In the genomic region with DNA sequence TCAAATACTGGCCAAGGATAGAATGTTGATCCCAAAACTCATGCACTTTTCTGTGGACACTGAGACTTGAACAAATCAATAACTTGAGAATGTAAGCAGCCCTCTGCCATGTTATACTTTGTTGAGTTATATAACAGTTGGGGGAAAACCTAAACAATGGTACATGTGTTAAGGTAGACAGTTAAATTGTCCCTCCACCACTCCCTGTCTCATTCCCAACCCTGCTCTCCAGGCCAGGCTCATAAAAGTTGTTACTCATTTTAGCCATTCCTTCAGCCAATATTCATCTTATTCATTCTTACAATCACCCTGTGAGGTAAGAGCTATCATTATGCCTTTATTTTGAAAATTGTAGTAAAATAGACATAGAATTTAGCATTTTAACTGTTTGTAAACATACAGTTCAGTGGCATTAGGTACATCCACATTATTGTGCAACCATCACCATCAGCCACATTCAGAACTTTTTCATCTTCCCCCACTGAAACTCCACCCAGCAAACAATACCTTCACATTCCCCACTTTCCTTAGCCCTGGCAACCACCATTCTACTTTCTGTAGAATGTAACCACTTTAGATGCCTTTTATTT, we compare ENCODE assay signal across 1 cellular context.
TF ChIP-seq lines count a peak whose summit lies in the region.

No MANE protein-coding gene starts in this region.

TF ChIP-seq in HepG2, 621 proteins besides CTCF, POLR2A, EP300 and RAD21 (continued from another document and continues in another):
- TF ChIP-seq, protein P1, sequence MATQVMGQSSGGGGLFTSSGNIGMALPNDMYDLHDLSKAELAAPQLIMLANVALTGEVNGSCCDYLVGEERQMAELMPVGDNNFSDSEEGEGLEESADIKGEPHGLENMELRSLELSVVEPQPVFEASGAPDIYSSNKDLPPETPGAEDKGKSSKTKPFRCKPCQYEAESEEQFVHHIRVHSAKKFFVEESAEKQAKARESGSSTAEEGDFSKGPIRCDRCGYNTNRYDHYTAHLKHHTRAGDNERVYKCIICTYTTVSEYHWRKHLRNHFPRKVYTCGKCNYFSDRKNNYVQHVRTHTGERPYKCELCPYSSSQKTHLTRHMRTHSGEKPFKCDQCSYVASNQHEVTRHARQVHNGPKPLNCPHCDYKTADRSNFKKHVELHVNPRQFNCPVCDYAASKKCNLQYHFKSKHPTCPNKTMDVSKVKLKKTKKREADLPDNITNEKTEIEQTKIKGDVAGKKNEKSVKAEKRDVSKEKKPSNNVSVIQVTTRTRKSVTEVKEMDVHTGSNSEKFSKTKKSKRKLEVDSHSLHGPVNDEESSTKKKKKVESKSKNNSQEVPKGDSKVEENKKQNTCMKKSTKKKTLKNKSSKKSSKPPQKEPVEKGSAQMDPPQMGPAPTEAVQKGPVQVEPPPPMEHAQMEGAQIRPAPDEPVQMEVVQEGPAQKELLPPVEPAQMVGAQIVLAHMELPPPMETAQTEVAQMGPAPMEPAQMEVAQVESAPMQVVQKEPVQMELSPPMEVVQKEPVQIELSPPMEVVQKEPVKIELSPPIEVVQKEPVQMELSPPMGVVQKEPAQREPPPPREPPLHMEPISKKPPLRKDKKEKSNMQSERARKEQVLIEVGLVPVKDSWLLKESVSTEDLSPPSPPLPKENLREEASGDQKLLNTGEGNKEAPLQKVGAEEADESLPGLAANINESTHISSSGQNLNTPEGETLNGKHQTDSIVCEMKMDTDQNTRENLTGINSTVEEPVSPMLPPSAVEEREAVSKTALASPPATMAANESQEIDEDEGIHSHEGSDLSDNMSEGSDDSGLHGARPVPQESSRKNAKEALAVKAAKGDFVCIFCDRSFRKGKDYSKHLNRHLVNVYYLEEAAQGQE (IDR thresholded peaks at IDR 0.05; ENCODE audit: borderline replicate concordance in 1 of 2, low read depth in 1 of 2, low read length in 2 of 2): no peak
- TF ChIP-seq PAF1 (CRISPR knock-in tag; IDR thresholded peaks at IDR 0.05): no peak
- TF ChIP-seq, protein P2, sequence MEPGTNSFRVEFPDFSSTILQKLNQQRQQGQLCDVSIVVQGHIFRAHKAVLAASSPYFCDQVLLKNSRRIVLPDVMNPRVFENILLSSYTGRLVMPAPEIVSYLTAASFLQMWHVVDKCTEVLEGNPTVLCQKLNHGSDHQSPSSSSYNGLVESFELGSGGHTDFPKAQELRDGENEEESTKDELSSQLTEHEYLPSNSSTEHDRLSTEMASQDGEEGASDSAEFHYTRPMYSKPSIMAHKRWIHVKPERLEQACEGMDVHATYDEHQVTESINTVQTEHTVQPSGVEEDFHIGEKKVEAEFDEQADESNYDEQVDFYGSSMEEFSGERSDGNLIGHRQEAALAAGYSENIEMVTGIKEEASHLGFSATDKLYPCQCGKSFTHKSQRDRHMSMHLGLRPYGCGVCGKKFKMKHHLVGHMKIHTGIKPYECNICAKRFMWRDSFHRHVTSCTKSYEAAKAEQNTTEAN (CRISPR knock-in tag; conservative IDR thresholded peaks at IDR 0.05): no peak
- TF ChIP-seq NFE2 (CRISPR knock-in tag; IDR thresholded peaks at IDR 0.05): no peak
- TF ChIP-seq, protein P3, sequence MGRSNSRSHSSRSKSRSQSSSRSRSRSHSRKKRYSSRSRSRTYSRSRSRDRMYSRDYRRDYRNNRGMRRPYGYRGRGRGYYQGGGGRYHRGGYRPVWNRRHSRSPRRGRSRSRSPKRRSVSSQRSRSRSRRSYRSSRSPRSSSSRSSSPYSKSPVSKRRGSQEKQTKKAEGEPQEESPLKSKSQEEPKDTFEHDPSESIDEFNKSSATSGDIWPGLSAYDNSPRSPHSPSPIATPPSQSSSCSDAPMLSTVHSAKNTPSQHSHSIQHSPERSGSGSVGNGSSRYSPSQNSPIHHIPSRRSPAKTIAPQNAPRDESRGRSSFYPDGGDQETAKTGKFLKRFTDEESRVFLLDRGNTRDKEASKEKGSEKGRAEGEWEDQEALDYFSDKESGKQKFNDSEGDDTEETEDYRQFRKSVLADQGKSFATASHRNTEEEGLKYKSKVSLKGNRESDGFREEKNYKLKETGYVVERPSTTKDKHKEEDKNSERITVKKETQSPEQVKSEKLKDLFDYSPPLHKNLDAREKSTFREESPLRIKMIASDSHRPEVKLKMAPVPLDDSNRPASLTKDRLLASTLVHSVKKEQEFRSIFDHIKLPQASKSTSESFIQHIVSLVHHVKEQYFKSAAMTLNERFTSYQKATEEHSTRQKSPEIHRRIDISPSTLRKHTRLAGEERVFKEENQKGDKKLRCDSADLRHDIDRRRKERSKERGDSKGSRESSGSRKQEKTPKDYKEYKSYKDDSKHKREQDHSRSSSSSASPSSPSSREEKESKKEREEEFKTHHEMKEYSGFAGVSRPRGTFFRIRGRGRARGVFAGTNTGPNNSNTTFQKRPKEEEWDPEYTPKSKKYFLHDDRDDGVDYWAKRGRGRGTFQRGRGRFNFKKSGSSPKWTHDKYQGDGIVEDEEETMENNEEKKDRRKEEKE (IDR thresholded peaks at IDR 0.05): no peak
- no peak for TF ChIP-seq RBAK (CRISPR knock-in tag; IDR thresholded peaks at IDR 0.05)
- TF ChIP-seq, protein P4, sequence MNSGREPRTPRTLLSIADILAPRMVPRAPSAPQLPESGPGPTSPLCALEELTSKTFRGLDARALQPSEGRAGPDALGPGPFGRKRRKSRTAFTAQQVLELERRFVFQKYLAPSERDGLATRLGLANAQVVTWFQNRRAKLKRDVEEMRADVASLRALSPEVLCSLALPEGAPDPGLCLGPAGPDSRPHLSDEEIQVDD (CRISPR knock-in tag; IDR thresholded peaks at IDR 0.05; ENCODE audit: borderline replicate concordance): no peak
- no peak for TF ChIP-seq TOE1 (CRISPR knock-in tag; IDR thresholded peaks at IDR 0.05)
- no peak for TF ChIP-seq ZKSCAN8 (CRISPR knock-in tag; IDR thresholded peaks at IDR 0.05; ENCODE audit: borderline replicate concordance)
- TF ChIP-seq, protein P5, sequence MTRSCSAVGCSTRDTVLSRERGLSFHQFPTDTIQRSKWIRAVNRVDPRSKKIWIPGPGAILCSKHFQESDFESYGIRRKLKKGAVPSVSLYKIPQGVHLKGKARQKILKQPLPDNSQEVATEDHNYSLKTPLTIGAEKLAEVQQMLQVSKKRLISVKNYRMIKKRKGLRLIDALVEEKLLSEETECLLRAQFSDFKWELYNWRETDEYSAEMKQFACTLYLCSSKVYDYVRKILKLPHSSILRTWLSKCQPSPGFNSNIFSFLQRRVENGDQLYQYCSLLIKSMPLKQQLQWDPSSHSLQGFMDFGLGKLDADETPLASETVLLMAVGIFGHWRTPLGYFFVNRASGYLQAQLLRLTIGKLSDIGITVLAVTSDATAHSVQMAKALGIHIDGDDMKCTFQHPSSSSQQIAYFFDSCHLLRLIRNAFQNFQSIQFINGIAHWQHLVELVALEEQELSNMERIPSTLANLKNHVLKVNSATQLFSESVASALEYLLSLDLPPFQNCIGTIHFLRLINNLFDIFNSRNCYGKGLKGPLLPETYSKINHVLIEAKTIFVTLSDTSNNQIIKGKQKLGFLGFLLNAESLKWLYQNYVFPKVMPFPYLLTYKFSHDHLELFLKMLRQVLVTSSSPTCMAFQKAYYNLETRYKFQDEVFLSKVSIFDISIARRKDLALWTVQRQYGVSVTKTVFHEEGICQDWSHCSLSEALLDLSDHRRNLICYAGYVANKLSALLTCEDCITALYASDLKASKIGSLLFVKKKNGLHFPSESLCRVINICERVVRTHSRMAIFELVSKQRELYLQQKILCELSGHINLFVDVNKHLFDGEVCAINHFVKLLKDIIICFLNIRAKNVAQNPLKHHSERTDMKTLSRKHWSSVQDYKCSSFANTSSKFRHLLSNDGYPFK (CRISPR knock-in tag; IDR thresholded peaks at IDR 0.05; ENCODE audit: borderline replicate concordance): no peak
- TF ChIP-seq KAT2B (IDR thresholded peaks at IDR 0.05; ENCODE audit: borderline replicate concordance, low read depth, low read length): peak; percentile 45; the same call in 1 of the 2 replicates
- no peak for TF ChIP-seq GTF2F1 (IDR thresholded peaks at IDR 0.05; ENCODE audit: low read length)
- TF ChIP-seq, protein P6, sequence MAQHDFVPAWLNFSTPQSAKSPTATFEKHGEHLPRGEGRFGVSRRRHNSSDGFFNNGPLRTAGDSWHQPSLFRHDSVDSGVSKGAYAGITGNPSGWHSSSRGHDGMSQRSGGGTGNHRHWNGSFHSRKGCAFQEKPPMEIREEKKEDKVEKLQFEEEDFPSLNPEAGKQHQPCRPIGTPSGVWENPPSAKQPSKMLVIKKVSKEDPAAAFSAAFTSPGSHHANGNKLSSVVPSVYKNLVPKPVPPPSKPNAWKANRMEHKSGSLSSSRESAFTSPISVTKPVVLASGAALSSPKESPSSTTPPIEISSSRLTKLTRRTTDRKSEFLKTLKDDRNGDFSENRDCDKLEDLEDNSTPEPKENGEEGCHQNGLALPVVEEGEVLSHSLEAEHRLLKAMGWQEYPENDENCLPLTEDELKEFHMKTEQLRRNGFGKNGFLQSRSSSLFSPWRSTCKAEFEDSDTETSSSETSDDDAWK (CRISPR knock-in tag; IDR thresholded peaks at IDR 0.05): no peak
- TF ChIP-seq ZNF777 (CRISPR knock-in tag; IDR thresholded peaks at IDR 0.05): no peak
- no peak for TF ChIP-seq ZNF274 (CRISPR knock-in tag; IDR thresholded peaks at IDR 0.05)
- TF ChIP-seq ZMYM3 (CRISPR knock-in tag; IDR thresholded peaks at IDR 0.05): no peak
- no peak for TF ChIP-seq SMAD3 (CRISPR knock-in tag; IDR thresholded peaks at IDR 0.05)
- TF ChIP-seq JDP2 (CRISPR knock-in tag; IDR thresholded peaks at IDR 0.05; ENCODE audit: borderline replicate concordance): no peak
- TF ChIP-seq, protein P7, sequence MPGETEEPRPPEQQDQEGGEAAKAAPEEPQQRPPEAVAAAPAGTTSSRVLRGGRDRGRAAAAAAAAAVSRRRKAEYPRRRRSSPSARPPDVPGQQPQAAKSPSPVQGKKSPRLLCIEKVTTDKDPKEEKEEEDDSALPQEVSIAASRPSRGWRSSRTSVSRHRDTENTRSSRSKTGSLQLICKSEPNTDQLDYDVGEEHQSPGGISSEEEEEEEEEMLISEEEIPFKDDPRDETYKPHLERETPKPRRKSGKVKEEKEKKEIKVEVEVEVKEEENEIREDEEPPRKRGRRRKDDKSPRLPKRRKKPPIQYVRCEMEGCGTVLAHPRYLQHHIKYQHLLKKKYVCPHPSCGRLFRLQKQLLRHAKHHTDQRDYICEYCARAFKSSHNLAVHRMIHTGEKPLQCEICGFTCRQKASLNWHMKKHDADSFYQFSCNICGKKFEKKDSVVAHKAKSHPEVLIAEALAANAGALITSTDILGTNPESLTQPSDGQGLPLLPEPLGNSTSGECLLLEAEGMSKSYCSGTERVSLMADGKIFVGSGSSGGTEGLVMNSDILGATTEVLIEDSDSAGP (CRISPR knock-in tag; IDR thresholded peaks at IDR 0.05; ENCODE audit: borderline replicate concordance): no peak
- TF ChIP-seq ZNF564 (CRISPR knock-in tag; IDR thresholded peaks at IDR 0.05): no peak
- TF ChIP-seq, protein P8, sequence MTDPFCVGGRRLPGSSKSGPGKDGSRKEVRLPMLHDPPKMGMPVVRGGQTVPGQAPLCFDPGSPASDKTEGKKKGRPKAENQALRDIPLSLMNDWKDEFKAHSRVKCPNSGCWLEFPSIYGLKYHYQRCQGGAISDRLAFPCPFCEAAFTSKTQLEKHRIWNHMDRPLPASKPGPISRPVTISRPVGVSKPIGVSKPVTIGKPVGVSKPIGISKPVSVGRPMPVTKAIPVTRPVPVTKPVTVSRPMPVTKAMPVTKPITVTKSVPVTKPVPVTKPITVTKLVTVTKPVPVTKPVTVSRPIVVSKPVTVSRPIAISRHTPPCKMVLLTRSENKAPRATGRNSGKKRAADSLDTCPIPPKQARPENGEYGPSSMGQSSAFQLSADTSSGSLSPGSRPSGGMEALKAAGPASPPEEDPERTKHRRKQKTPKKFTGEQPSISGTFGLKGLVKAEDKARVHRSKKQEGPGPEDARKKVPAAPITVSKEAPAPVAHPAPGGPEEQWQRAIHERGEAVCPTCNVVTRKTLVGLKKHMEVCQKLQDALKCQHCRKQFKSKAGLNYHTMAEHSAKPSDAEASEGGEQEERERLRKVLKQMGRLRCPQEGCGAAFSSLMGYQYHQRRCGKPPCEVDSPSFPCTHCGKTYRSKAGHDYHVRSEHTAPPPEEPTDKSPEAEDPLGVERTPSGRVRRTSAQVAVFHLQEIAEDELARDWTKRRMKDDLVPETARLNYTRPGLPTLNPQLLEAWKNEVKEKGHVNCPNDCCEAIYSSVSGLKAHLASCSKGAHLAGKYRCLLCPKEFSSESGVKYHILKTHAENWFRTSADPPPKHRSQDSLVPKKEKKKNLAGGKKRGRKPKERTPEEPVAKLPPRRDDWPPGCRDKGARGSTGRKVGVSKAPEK (CRISPR knock-in tag; IDR thresholded peaks at IDR 0.05; ENCODE audit: borderline replicate concordance): no peak
- TF ChIP-seq NRL (CRISPR knock-in tag; IDR thresholded peaks at IDR 0.05; ENCODE audit: borderline replicate concordance): no peak
- TF ChIP-seq MBD4 (IDR thresholded peaks at IDR 0.05; ENCODE audit: borderline replicate concordance, low read length): peak; percentile 91
- TF ChIP-seq, protein P9, sequence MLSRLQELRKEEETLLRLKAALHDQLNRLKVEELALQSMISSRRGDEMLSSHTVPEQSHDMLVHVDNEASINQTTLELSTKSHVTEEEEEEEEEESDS (CRISPR knock-in tag; IDR thresholded peaks at IDR 0.05; ENCODE audit: borderline replicate concordance): no peak; the same call in 1 of the 2 replicates
- no peak for TF ChIP-seq ZNF326 (CRISPR knock-in tag; IDR thresholded peaks at IDR 0.05; ENCODE audit: borderline replicate concordance)
- TF ChIP-seq ZNF296 (CRISPR knock-in tag; conservative IDR thresholded peaks at IDR 0.05): no peak
- no peak for TF ChIP-seq RFXAP (CRISPR knock-in tag; IDR thresholded peaks at IDR 0.05; ENCODE audit: borderline replicate concordance)
- TF ChIP-seq, protein P10, sequence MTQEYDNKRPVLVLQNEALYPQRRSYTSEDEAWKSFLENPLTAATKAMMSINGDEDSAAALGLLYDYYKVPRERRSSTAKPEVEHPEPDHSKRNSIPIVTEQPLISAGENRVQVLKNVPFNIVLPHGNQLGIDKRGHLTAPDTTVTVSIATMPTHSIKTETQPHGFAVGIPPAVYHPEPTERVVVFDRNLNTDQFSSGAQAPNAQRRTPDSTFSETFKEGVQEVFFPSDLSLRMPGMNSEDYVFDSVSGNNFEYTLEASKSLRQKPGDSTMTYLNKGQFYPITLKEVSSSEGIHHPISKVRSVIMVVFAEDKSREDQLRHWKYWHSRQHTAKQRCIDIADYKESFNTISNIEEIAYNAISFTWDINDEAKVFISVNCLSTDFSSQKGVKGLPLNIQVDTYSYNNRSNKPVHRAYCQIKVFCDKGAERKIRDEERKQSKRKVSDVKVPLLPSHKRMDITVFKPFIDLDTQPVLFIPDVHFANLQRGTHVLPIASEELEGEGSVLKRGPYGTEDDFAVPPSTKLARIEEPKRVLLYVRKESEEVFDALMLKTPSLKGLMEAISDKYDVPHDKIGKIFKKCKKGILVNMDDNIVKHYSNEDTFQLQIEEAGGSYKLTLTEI (CRISPR knock-in tag; conservative IDR thresholded peaks at IDR 0.05): no peak
- TF ChIP-seq, protein P11, sequence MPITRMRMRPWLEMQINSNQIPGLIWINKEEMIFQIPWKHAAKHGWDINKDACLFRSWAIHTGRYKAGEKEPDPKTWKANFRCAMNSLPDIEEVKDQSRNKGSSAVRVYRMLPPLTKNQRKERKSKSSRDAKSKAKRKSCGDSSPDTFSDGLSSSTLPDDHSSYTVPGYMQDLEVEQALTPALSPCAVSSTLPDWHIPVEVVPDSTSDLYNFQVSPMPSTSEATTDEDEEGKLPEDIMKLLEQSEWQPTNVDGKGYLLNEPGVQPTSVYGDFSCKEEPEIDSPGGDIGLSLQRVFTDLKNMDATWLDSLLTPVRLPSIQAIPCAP (CRISPR knock-in tag; IDR thresholded peaks at IDR 0.05; ENCODE audit: low read depth): no peak
- TF ChIP-seq MTA3 (CRISPR knock-in tag; IDR thresholded peaks at IDR 0.05): no peak
- no peak for TF ChIP-seq ZNF282 (IDR thresholded peaks at IDR 0.05; ENCODE audit: partially characterized antibody)
- no peak for TF ChIP-seq SMAD9 (CRISPR knock-in tag; IDR thresholded peaks at IDR 0.05)
- TF ChIP-seq ZNF382 (CRISPR knock-in tag; IDR thresholded peaks at IDR 0.05; ENCODE audit: borderline replicate concordance): no peak
